2 cellular contexts compared by ENCODE assay signal in genomic region chr18:21760321-21760720, GRCh38.
TF ChIP-seq lines count a peak whose summit lies in the region.

No MANE protein-coding gene starts in this region.

TF ChIP-seq in IMR-90, 13 proteins besides CTCF, POLR2A, EP300 and RAD21:
- TF ChIP-seq BHLHE40 (IDR thresholded peaks at IDR 0.05; ENCODE audit: low read depth, low read length) = no peak
- no peak for TF ChIP-seq RFX5 (IDR thresholded peaks at IDR 0.05; ENCODE audit: low read depth, low read length)
- TF ChIP-seq FOS (IDR thresholded peaks at IDR 0.05; ENCODE audit: low read depth, low read length) = no peak
- no peak for TF ChIP-seq CEBPB (IDR thresholded peaks at IDR 0.05; ENCODE audit: low read depth, low read length)
- TF ChIP-seq MAFK (IDR thresholded peaks at IDR 0.05; ENCODE audit: low read depth, low read length) = no peak
- TF ChIP-seq USF2 (IDR thresholded peaks at IDR 0.05; ENCODE audit: low read depth, low read length) = no peak
- no peak for TF ChIP-seq MAZ (IDR thresholded peaks at IDR 0.05; ENCODE audit: borderline replicate concordance, low read depth, low read length)
- TF ChIP-seq NFE2L2 (IDR thresholded peaks at IDR 0.05; ENCODE audit: low read depth, low read length) = no peak
- TF ChIP-seq SMC3 (IDR thresholded peaks at IDR 0.05; ENCODE audit: low read depth, low read length) = no peak
- no peak for TF ChIP-seq RCOR1 (IDR thresholded peaks at IDR 0.05; ENCODE audit: insufficient replicate concordance, low read length)
- TF ChIP-seq ELK1 (IDR thresholded peaks at IDR 0.05; ENCODE audit: borderline replicate concordance, low read depth, low read length) = no peak
- no peak for TF ChIP-seq CHD1 (IDR thresholded peaks at IDR 0.05; ENCODE audit: low read depth, low read length)
- TF ChIP-seq MXI1 (IDR thresholded peaks at IDR 0.05; ENCODE audit: borderline replicate concordance, low read depth, low read length) = no peak

TF ChIP-seq in K562, 482 proteins besides CTCF, POLR2A, EP300 and RAD21:
- TF ChIP-seq DACH1 (IDR thresholded peaks at IDR 0.05; ENCODE audit: partially characterized antibody) = peak; percentile 21
- TF ChIP-seq TSHZ1 (CRISPR knock-in tag; IDR thresholded peaks at IDR 0.05) = no peak
